ENCODE assay signal across 19 cellular contexts in genomic region chr7:157077021-157077420, GRCh38.
"Had no signal": no experiment of that assay in that cellular context is flagged by ENCODE, and none has a peak within 500 bp of the region (broad histone marks: within the 10 kb centered on the region; RNA-seq: fewer than 3 reads in every experiment).

No MANE protein-coding gene starts in this region.

- H3K27ac ChIP-seq: colonic mucosa, heart left ventricle, left ventricle myocardium inferior, lower lobe of right lung, parathyroid adenoma, psoas muscle, right lobe of liver, stomach, uterus had no signal

- H2AFZ ChIP-seq: parathyroid adenoma had no signal

- H3K9me3 ChIP-seq: colonic mucosa, left ventricle myocardium inferior, lower lobe of right lung, psoas muscle, right lobe of liver, uterus had no signal

- H3K79me2 ChIP-seq: parathyroid adenoma had no signal

- H3K9ac ChIP-seq: parathyroid adenoma had no signal

- H3K27me3 ChIP-seq: right lobe of liver, uterus had no signal

- ATAC-seq: heart left ventricle, lower lobe of right lung, psoas muscle had no signal

- H3K4me3 ChIP-seq: colonic mucosa, heart left ventricle, left ventricle myocardium inferior, lower lobe of right lung, psoas muscle, right lobe of liver, stomach, uterus had no signal

- H3K36me3 ChIP-seq: colonic mucosa, heart left ventricle, left ventricle myocardium inferior, lower lobe of right lung, right lobe of liver, stomach, uterus had no signal

- DNase-seq: colonic mucosa; effector CD4-positive, alpha-beta T cell; foreskin melanocyte; heart left ventricle; hypothalamus; left ventricle myocardium inferior; lower lobe of right lung; midbrain; psoas muscle; retina; right lobe of liver; stimulated activated CD4-positive, alpha-beta T cell treated with anti-CD3 and anti-CD28 coated beads, Interleukin-15, amount 100 ng/mL, for 24 hours; stimulated activated CD4-positive, alpha-beta T cell treated with anti-CD3 and anti-CD28 coated beads, Interleukin-2, amount 100 ng/mL, for 24 hours; stimulated activated naive CD4-positive, alpha-beta T cell; stomach; substantia nigra; trophoblast cell; uterus had no signal

- H3K4me1 ChIP-seq: colonic mucosa, lower lobe of right lung, parathyroid adenoma, psoas muscle, right lobe of liver, uterus had no signal
